ENCODE assay signal across 15 cellular contexts in genomic region chr9:14079440-14079839, GRCh38.
DNase-seq lines count a peak whose midpoint lies in the region; ATAC-seq and TF ChIP-seq lines count a peak whose summit lies in the region.
"Had no signal": no experiment of that assay in that cellular context is flagged by ENCODE, and none has a peak within 500 bp of the region (broad histone marks: within the 10 kb centered on the region; RNA-seq: fewer than 3 reads in every experiment).

No MANE protein-coding gene starts in this region.

- no peaks in the 10 kb centered on the region for H3K36me3 ChIP-seq in HEK293 (ENCODE audit: control insufficient read depth in 2 of 2, insufficient read depth in 1 of 2, low read length in 2 of 2)

- no peaks in the 10 kb centered on the region for H3K9me3 ChIP-seq in HEK293 (ENCODE audit: control insufficient read depth, insufficient read depth, low read depth, low read length)
- H3K9me3 ChIP-seq: Caco-2 had no signal

- H3K4me3 ChIP-seq in HEK293 (ENCODE audit: low read depth, low read length), result no peak overlapping the region
- H3K4me3 ChIP-seq: GM23248 had no signal

- DNase-seq in NCI-H82 treated with DMSO at 0.1 percent for 48 hours (lab: John Stamatoyannopoulos, UW; ENCODE audit: unreplicated experiment) (peak; percentile 8), nephron progenitor cell (no peak), NCI-H187 (lab: John Stamatoyannopoulos, UW) (no peak)
- DNase-seq in activated naive CD4-positive, alpha-beta T cell treated with anti-CD3 and anti-CD28 coated beads, Interleukin-2, amount 50 U/mL, for 16 hours, result no peak
- DNase-seq: ACHN; Caco-2; CD4-positive, alpha-beta T cell; GM23248; HCEC 1CT; HFFc6; IMR-90 had no signal

- H3K4me3 Mint-ChIP-seq in brain (no peak overlapping the region), nephron progenitor cell (no peak overlapping the region)
- no peak overlapping the region for H3K4me3 Mint-ChIP-seq in stimulated activated memory B cell treated with anti-CD40 and anti-IgM and Interleukin-4, amounts not matched to agents 10 μg/mL and 1 μg/mL and 100 μg/mL, for 72 hours
- H3K4me3 Mint-ChIP-seq: CD4-positive, alpha-beta T cell; HFFc6 had no signal

- peaks cover 42% of the 10 kb centered on the region for H3K4me1 Mint-ChIP-seq in brain
- H3K4me1 Mint-ChIP-seq in nephron progenitor cell, result peaks cover 57% of the 10 kb centered on the region
- H3K4me1 Mint-ChIP-seq in stimulated activated memory B cell treated with anti-CD40 and anti-IgM and Interleukin-4, amounts not matched to agents 10 μg/mL and 1 μg/mL and 100 μg/mL, for 72 hours, result no peaks in the 10 kb centered on the region

- POLR2A ChIA-PET in HEK293 (lab: Yijun Ruan, JAX), result no interaction called here

- CTCF ChIA-PET in HEK293 (lab: Yijun Ruan, JAX), result interaction anchor here (0.5 to 0.9 kb wide), 2 partner anchors 9 kb away, joined by 3 to 4 read pairs; no protein-coding TSS in a partner anchor

- H3K36me3 Mint-ChIP-seq in brain, result no peaks in the 10 kb centered on the region
- no peaks in the 10 kb centered on the region for H3K36me3 Mint-ChIP-seq in nephron progenitor cell (ENCODE audit: low read depth)
- no peaks in the 10 kb centered on the region for H3K36me3 Mint-ChIP-seq in stimulated activated memory B cell treated with anti-CD40 and anti-IgM and Interleukin-4, amounts not matched to agents 10 μg/mL and 1 μg/mL and 100 μg/mL, for 72 hours

- H3K4me1 ChIP-seq in HEK293 (ENCODE audit: control insufficient read depth, insufficient read depth, low read length), result no peaks in the 10 kb centered on the region
- H3K4me1 ChIP-seq: Caco-2 had no signal

- H3K27ac Mint-ChIP-seq in brain (peak overlapping the region in 4 of 5 experiments; percentile 16 to 65 (median 48)), nephron progenitor cell (peak overlapping the region; percentile 91)
- H3K27ac Mint-ChIP-seq in stimulated activated memory B cell treated with anti-CD40 and anti-IgM and Interleukin-4, amounts not matched to agents 10 μg/mL and 1 μg/mL and 100 μg/mL, for 72 hours, result no peak overlapping the region
- H3K27ac Mint-ChIP-seq: CD4-positive, alpha-beta T cell; HFFc6 had no signal

- no peak for ATAC-seq in stimulated activated memory B cell treated with anti-CD40 and anti-IgM and Interleukin-4, amounts not matched to agents 10 μg/mL and 1 μg/mL and 100 μg/mL, for 72 hours

- TF ChIP-seq CTCF in HEK293 (tag by site-specific recombination; IDR thresholded peaks at IDR 0.05) (no peak), brain (conservative IDR thresholded peaks at IDR 0.05) (no peak), nephron progenitor cell (IDR thresholded peaks at IDR 0.05) (no peak)

- H3K27me3 Mint-ChIP-seq in brain (no peaks in the 10 kb centered on the region), nephron progenitor cell (ENCODE audit: low read depth, poor library complexity) (peaks cover 2% of the 10 kb centered on the region)
- H3K27me3 Mint-ChIP-seq in stimulated activated memory B cell treated with anti-CD40 and anti-IgM and Interleukin-4, amounts not matched to agents 10 μg/mL and 1 μg/mL and 100 μg/mL, for 72 hours, result no peaks in the 10 kb centered on the region
- H3K27me3 Mint-ChIP-seq: CD4-positive, alpha-beta T cell had no signal

- no peak overlapping the region for H3K27ac ChIP-seq in HEK293 (ENCODE audit: extremely low read depth, low read depth, low read length)
- H3K27ac ChIP-seq: C4-2B, GM23248 had no signal

- H3K9me3 Mint-ChIP-seq in brain (peaks cover 0 to 2% (median 0%) of the 10 kb centered on the region in 5 experiments), nephron progenitor cell (no peaks in the 10 kb centered on the region)
- H3K9me3 Mint-ChIP-seq in stimulated activated memory B cell treated with anti-CD40 and anti-IgM and Interleukin-4, amounts not matched to agents 10 μg/mL and 1 μg/mL and 100 μg/mL, for 72 hours, result peaks cover 2% of the 10 kb centered on the region
- H3K9me3 Mint-ChIP-seq: HFFc6 had no signal

TF ChIP-seq in HEK293, 187 proteins besides CTCF, POLR2A, EP300 and RAD21:
- 0 out of 2 replicates have a peak, but pooled peaks have one; percentile 19 for TF ChIP-seq ZNF18 (tag by site-specific recombination; IDR thresholded peaks at IDR 0.05)
- no peak for TF ChIP-seq ZNF211 (tag by site-specific recombination; IDR thresholded peaks at IDR 0.05; ENCODE audit: low read depth)
- no peak for TF ChIP-seq ZNF76 (tag by site-specific recombination; IDR thresholded peaks at IDR 0.05; ENCODE audit: borderline replicate concordance, low read depth)
